11 cellular contexts compared by ENCODE assay signal in the genomic region with DNA sequence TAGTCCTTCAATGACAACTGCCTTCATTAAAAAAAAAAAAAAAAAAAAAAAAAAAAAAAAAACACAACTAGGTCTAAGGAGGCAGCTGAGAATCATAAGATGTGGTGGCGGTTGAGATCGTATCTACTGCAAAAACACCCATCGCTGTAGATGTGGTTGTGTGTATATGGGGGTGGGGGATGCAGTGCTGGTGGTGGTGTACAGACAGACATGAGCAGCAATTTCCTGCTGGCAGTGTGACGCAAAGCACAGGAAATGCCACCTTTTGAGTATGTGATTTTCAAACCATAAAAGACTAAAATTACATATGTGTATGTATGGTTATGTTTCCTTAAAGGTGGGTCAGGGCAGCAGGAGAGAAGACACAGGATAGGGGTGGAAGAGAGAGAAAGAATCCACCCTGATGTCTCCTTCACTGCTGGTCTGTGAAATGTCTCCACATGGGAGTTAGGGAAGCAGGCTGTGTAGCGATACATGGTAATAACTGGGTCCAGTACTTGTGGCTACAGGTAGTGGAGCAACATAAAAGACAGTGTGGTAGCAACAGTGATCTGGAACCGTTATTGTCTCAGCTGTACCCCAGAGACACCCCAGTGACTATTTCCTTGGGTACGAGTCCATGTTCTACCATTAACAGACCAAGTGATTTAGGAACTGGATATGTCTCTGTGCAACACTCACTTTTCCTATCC. TPM values are rescaled to one million over a fixed set of nuclear protein-coding genes. Genes with fewer than 3 reads are reported as not detected.
DNase-seq lines count a peak whose midpoint lies in the region; ATAC-seq, FAIRE-seq and TF ChIP-seq lines count a peak whose summit lies in the region.
"Had no signal": no experiment of that assay in that cellular context is flagged by ENCODE, and none has a peak within 500 bp of the region (broad histone marks: within the 10 kb centered on the region; RNA-seq: fewer than 3 reads in every experiment).

No MANE protein-coding gene starts in this region.

- FAIRE-seq in GM19239 (lab: Jason Lieb, UNC), result no peak

- H3K36me3 ChIP-seq in esophagus squamous epithelium, result no peaks in the 10 kb centered on the region
- H3K36me3 ChIP-seq: suprapubic skin had no signal

- TF ChIP-seq CTCF in esophagus squamous epithelium (IDR thresholded peaks at IDR 0.05), result no peak

- 62 to 69% methylated on average over 7 of the region's 7 CpGs for WGBS in esophagus squamous epithelium, 2 donors

- H3K27ac ChIP-seq in esophagus squamous epithelium, result peak overlapping the region in 3 of 4 donors; percentile 28 to 40 (median 29)
- H3K27ac ChIP-seq: suprapubic skin had no signal

- TF ChIP-seq POLR2A in esophagus squamous epithelium (IDR thresholded peaks at IDR 0.05), result no peak

- no peak overlapping the region for H3K4me3 ChIP-seq in esophagus squamous epithelium
- H3K4me3 ChIP-seq: suprapubic skin had no signal

- H3K9me3 ChIP-seq in esophagus squamous epithelium, result no peaks in the 10 kb centered on the region
- H3K9me3 ChIP-seq: suprapubic skin had no signal

- H3K27me3 ChIP-seq in esophagus squamous epithelium, result no peaks in the 10 kb centered on the region
- H3K27me3 ChIP-seq: suprapubic skin had no signal

- DNase-seq in Kasumi-1 (lab: John Stamatoyannopoulos, UW) (peak; percentile 29 to 37), esophagus squamous epithelium (lab: John Stamatoyannopoulos, UW) (no peak), NCI-H446 treated with DMSO at 0.1 percent for 48 hours (lab: John Stamatoyannopoulos, UW) (no peak), ecto neural progenitor cell (ENCODE audit: low spot score) (no peak), GM19239 (ENCODE audit: insufficient read length, low spot score) (no peak)
- DNase-seq in activated CD8-positive, alpha-beta memory T cell treated with anti-CD3 and anti-CD28 coated beads, Interleukin-2, amount 50 U/mL, for 1 hour (ENCODE audit: extremely low read depth), result peak; percentile 94
- peak; percentile 66 to 75 for DNase-seq in stimulated activated CD8-positive, alpha-beta memory T cell treated with anti-CD3 and anti-CD28 coated beads, Interleukin-4, amount 100 ng/mL, for 1 hour (ENCODE audit: low read depth in 2 of 2, low spot score in 1 of 2)
- DNase-seq: islet precursor cell, NCI-H69 had no signal

- peaks cover 0 to 37% (median 10%) of the 10 kb centered on the region in 3 donors for H3K4me1 ChIP-seq in esophagus squamous epithelium

- ATAC-seq in GM19395 (IDR thresholded peaks at IDR 0.05; ENCODE audit: unreplicated experiment), result no peak

- intact Hi-C loops in esophagus squamous epithelium (cut with DNase I), result no loop called here

RNA-seq across cellular contexts. Expression of gene SYTL2, which starts 57.9 kb away (rescaled TPM):
- 10 to 100 TPM in 1 of 4 donors, 1 to 10 TPM in 3; 8.8 to 16.0 (median 9.2) TPM for total RNA-seq in esophagus squamous epithelium

Comparison
In these comparisons a context has a peak if more than half of its experiments do, and no peak if none do; other contexts are left out.
1. DNase-seq: peak in Kasumi-1 (2 of 2), activated CD8-positive, alpha-beta memory T cell treated with anti-CD3 and anti-CD28 coated beads, Interleukin-2, amount 50 U/mL, for 1 hour (single experiment) and stimulated activated CD8-positive, alpha-beta memory T cell treated with anti-CD3 and anti-CD28 coated beads, Interleukin-4, amount 100 ng/mL, for 1 hour (2 of 2); none in esophagus squamous epithelium (single experiment), NCI-H446 treated with DMSO at 0.1 percent for 48 hours (single experiment), ecto neural progenitor cell (single experiment) and GM19239 (single experiment).